8 cellular contexts compared by ENCODE assay signal in genomic region chr11:20388096-20389055, GRCh38. TPM values are rescaled to one million over a fixed set of nuclear protein-coding genes. Genes with fewer than 3 reads are reported as not detected.
A peak's percentile ranks its signal among the peaks of the same experiment; 100 is the strongest.
DNase-seq lines count a peak whose midpoint lies in the region; ATAC-seq and TF ChIP-seq lines count a peak whose summit lies in the region.

No MANE protein-coding gene starts in this region.

- peaks cover 10% of the 10 kb centered on the region for H3K79me2 ChIP-seq in hepatocyte

- no peaks in the 10 kb centered on the region for H3K27me3 ChIP-seq in hepatocyte

- H3K9me3 ChIP-seq in hepatocyte (ENCODE audit: low read depth): no peaks in the 10 kb centered on the region

- peak overlapping the region; percentile 80 for H3K27ac ChIP-seq in hepatocyte
- peak overlapping the region; percentile 80 to 99 (median 94) for H3K27ac ChIP-seq in skin epidermis

- no peak for TF ChIP-seq CTCF in LNCaP clone FGC (IDR thresholded peaks at IDR 0.05; ENCODE audit: control insufficient read depth, extremely low read depth, insufficient read depth)
- no peak for TF ChIP-seq CTCF in hepatocyte (IDR thresholded peaks at IDR 0.05; ENCODE audit: poor library complexity)

- no peaks in the 10 kb centered on the region for H4K20me1 ChIP-seq in hepatocyte (ENCODE audit: insufficient read depth, poor library complexity, severe bottlenecking)

- peak overlapping the region; percentile 94 for H3K4me3 ChIP-seq in LNCaP clone FGC (ENCODE audit: low read depth, low read length)
- peak overlapping the region; percentile 63 for H3K4me3 ChIP-seq in hepatocyte
- H3K4me3 ChIP-seq in skin epidermis: peak overlapping the region; percentile 67 to 97 (median 84)

- peak; percentile 12 for ATAC-seq in GM21786 (IDR thresholded peaks at IDR 0.05; ENCODE audit: unreplicated experiment)

- DNase-seq in NCI-H524 (lab: John Stamatoyannopoulos, UW) (peak; percentile 32 to 55), NCI-H524 treated with DMSO at 0.1 percent for 48 hours (lab: John Stamatoyannopoulos, UW) (no peak), LNCaP clone FGC (ENCODE audit: low read depth) (peak; percentile 48), hepatocyte (ENCODE audit: low spot score) (no peak)
- peak; percentile 56 for DNase-seq in activated naive CD4-positive, alpha-beta T cell treated with anti-CD3 and anti-CD28 coated beads, Interleukin-2, amount 50 U/mL, for 16 hours
- no peak for DNase-seq in stimulated activated CD4-positive, alpha-beta T cell treated with anti-CD3 and anti-CD28 coated beads, Interleukin-15, amount 100 ng/mL, for 24 hours

- H2AFZ ChIP-seq in hepatocyte: peak overlapping the region; percentile 88

- peaks cover 8% of the 10 kb centered on the region for H3K4me1 ChIP-seq in hepatocyte (ENCODE audit: insufficient read depth)

- 14% methylated on average over 25 of the region's 25 CpGs for WGBS in hepatocyte (ENCODE audit: low lambda C conversion rate, missing lambda C conversion rate)

- H3K36me3 ChIP-seq in hepatocyte (replicated peaks; ENCODE audit: insufficient read depth, low read depth): no peaks in the 10 kb centered on the region

- H3K4me2 ChIP-seq in hepatocyte: peak overlapping the region; percentile 95

- no peaks in the 10 kb centered on the region for H3K9me2 ChIP-seq in hepatocyte (replicated peaks; ENCODE audit: insufficient read depth)

RNA-seq across cellular contexts. Expression of gene PRMT3, which starts 0.9 kb away (rescaled TPM):
- 14.1 and 18.8 TPM in 2 replicates for total RNA-seq in hepatocyte
- polyA plus RNA-seq in hepatocyte: 9.5 and 12.9 TPM in 2 replicates

RNA-seq across cellular contexts. Expression of gene HTATIP2, which starts 24.9 kb away (rescaled TPM):
- total RNA-seq in hepatocyte: 31.5 and 51.3 TPM in 2 replicates
- polyA plus RNA-seq in hepatocyte: 52.2 and 61.3 TPM in 2 replicates

Comparison
In these comparisons a context has a peak if more than half of its experiments do, and no peak if none do; other contexts are left out.
1. DNase-seq: peak in NCI-H524 (2 of 2), LNCaP clone FGC (single experiment) and activated naive CD4-positive, alpha-beta T cell treated with anti-CD3 and anti-CD28 coated beads, Interleukin-2, amount 50 U/mL, for 16 hours (single experiment); none in NCI-H524 treated with DMSO at 0.1 percent for 48 hours (single experiment), hepatocyte (single experiment) and stimulated activated CD4-positive, alpha-beta T cell treated with anti-CD3 and anti-CD28 coated beads, Interleukin-15, amount 100 ng/mL, for 24 hours (single experiment).
2. Peak in every context shown above with its lines, with median percentiles within 50 percentile points of each other: H3K4me3 ChIP-seq.